ENCODE assay signal across 19 cellular contexts in the genomic region with DNA sequence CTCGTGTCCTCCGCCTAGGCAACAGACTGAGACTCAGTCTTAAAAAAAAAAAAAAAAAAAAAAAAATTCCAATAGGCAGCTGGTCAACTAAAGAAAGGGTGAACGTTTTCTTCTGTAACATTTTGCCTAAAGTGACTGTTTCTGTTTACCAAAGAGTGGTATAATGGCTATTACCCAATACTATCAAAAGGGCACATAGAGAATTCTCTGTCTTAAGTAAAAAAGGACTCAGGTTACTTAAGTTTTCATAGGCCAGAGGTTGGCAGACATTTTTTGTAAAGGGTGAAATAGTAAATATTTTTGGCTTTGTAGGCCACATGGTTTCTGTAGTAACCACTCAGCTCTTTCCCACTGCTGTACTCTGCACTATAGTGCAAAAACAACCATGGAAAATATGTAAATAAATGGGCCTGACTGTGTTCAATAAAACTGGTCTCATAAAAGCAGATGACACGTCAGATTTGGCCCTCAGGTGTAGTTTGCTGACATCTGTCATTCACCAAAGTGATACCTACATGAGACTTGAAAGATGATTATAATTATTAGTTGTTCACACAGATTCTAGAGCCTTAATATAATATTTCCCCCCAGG.
A peak's percentile ranks its signal among the peaks of the same experiment; 100 is the strongest.
DNase-seq lines count a peak whose midpoint lies in the region; ATAC-seq and TF ChIP-seq lines count a peak whose summit lies in the region.
"Had no signal": no experiment of that assay in that cellular context is flagged by ENCODE, and none has a peak within 500 bp of the region (broad histone marks: within the 10 kb centered on the region; RNA-seq: fewer than 3 reads in every experiment).

No MANE protein-coding gene starts in this region.

- H3K4me3 ChIP-seq in OCI-LY7 (ENCODE audit: low read depth, low read length, poor library complexity, severe bottlenecking) (no peak overlapping the region), mucosa of descending colon (no peak overlapping the region)

- POLR2A ChIA-PET in OCI-LY7 (lab: Charles Lee): interaction anchor here (0.6 to 0.7 kb wide), 3 partner anchors 174 to 391 kb away, joined by 3 to 4 read pairs (median 3); no protein-coding TSS in a partner anchor

- H3K79me2 ChIP-seq in OCI-LY7 (ENCODE audit: insufficient read depth, low read depth, low read length): no peaks in the 10 kb centered on the region

- H3K4me2 ChIP-seq in OCI-LY7 (ENCODE audit: low read length): no peak overlapping the region

- no TSS peak for BruUV-seq in OCI-LY7 (replicated peaks; lab: Mats Ljungman, UMichigan)

- H3K9me2 ChIP-seq in OCI-LY7 (ENCODE audit: insufficient read depth, low read length): no peaks in the 10 kb centered on the region

- H3K9me3 ChIP-seq in OCI-LY7 (ENCODE audit: low read length) (no peaks in the 10 kb centered on the region), mucosa of descending colon (no peaks in the 10 kb centered on the region)

- DNase-seq in OCI-LY7 (ENCODE audit: low spot score): peak; percentile 18
- DNase-seq in fibroblast of the conjunctiva (ENCODE audit: low read depth): peak; percentile 9
- peak in 1 of 3 donors; percentile 6 for DNase-seq in mucosa of descending colon
- no peak for DNase-seq in pons (ENCODE audit: low spot score)
- DNase-seq: CD8-positive, alpha-beta memory T cell; DND-41; GDM1; H9; KBM-7; MM.1S; NCI-H1105 treated with DMSO at 0.1 percent for 48 hours; NCI-H187; NCI-H446 treated with DMSO at 0.1 percent for 48 hours; NCI-H82; SIG-M5 had no signal

- TF ChIP-seq CTCF in OCI-LY7 (conservative IDR thresholded peaks at IDR 0.05; ENCODE audit: low read length): no peak
- no peak for TF ChIP-seq CTCF in mucosa of descending colon (IDR thresholded peaks at IDR 0.05)

- H3K27ac ChIP-seq in OCI-LY7 (ENCODE audit: low read depth, low read length, poor library complexity, severe bottlenecking): no peak overlapping the region

- intact Hi-C loops in OCI-LY7 (cut with micrococcal nuclease; ENCODE audit: unreplicated experiment): loop anchor here (5.0 to 10.0 kb wide), 2 partner anchors 239 to 367 kb away; a partner anchor contains a TSS
- intact Hi-C loops in mucosa of descending colon (cut with DNase I, micrococcal nuclease): no loop called here

- CTCF ChIA-PET in OCI-LY7 (lab: Charles Lee; ENCODE audit: unreplicated experiment): no interaction called here

- ATAC-seq in HG02678 (IDR thresholded peaks at IDR 0.05; ENCODE audit: unreplicated experiment) (peak; percentile 38), mucosa of descending colon (peak; percentile 79), GM18519 (IDR thresholded peaks at IDR 0.05; ENCODE audit: low FRiP score, unreplicated experiment) (no peak), GM21528 (IDR thresholded peaks at IDR 0.05; ENCODE audit: low FRiP score, unreplicated experiment) (no peak), GM21390 (IDR thresholded peaks at IDR 0.05; ENCODE audit: unreplicated experiment) (no peak)

- no peak overlapping the region for H2AFZ ChIP-seq in OCI-LY7 (ENCODE audit: low read length)

- H4K20me1 ChIP-seq in OCI-LY7 (ENCODE audit: insufficient read depth, low read length): 0 out of 2 replicates have a peak, but pooled peaks cover 4% of the 10 kb centered on the region

- H3K4me1 ChIP-seq in OCI-LY7 (ENCODE audit: insufficient read depth, low read length, poor library complexity, severe bottlenecking): peaks cover 28% of the 10 kb centered on the region
- H3K4me1 ChIP-seq in mucosa of descending colon (ENCODE audit: low read depth): no peaks in the 10 kb centered on the region

- H3K36me3 ChIP-seq in OCI-LY7 (ENCODE audit: insufficient read depth, low read length) (peaks cover 34% of the 10 kb centered on the region), mucosa of descending colon (ENCODE audit: low read depth) (no peaks in the 10 kb centered on the region)

Comparison
In these comparisons a context has a peak if more than half of its experiments do, and no peak if none do; other contexts are left out.
1. ATAC-seq: peak in HG02678 (single experiment) and mucosa of descending colon (single experiment); none in GM18519 (single experiment), GM21528 (single experiment) and GM21390 (single experiment).